27 cellular contexts compared by ENCODE assay signal in genomic region chr16:9904526-9904925, GRCh38.
DNase-seq lines count a peak whose midpoint lies in the region; ATAC-seq, FAIRE-seq and TF ChIP-seq lines count a peak whose summit lies in the region.
"Had no signal": no experiment of that assay in that cellular context is flagged by ENCODE, and none has a peak within 500 bp of the region (broad histone marks: within the 10 kb centered on the region; RNA-seq: fewer than 3 reads in every experiment).

No MANE protein-coding gene starts in this region.

- H3K4me3 Mint-ChIP-seq in stimulated activated naive B cell treated with anti-CD40 and anti-IgM and Interleukin-4, amounts not matched to agents 10 μg/mL and 1 μg/mL and 100 μg/mL, for 72 hours = no peak overlapping the region
- H3K4me3 Mint-ChIP-seq: B cell; CD4-positive, alpha-beta T cell; CD8-positive, alpha-beta T cell had no signal

- CTCF ChIA-PET in GM12878 (lab: Yijun Ruan, JAX) (no interaction called here), PC-9 (lab: Charles Lee) (no interaction called here)

- no peak overlapping the region for H3K9ac ChIP-seq in GM12878 (ENCODE audit: control insufficient read depth, insufficient read depth, low read length)
- H3K9ac ChIP-seq: BLaER1 treated with 17β-estradiol and CSF1 and Interleukin-3, amounts not matched to agents 10 nM and 100 nM had no signal

- SMC1A ChIA-PET in GM12878 (lab: Charles Lee; ENCODE audit: uncharacterized antibody, unreplicated experiment) = interaction anchor here (1.8 kb wide), 1 partner anchor 53 kb away, joined by 4 read pairs; no protein-coding TSS in a partner anchor

- H3K4me2 ChIP-seq in GM12878 (ENCODE audit: control insufficient read depth, insufficient read depth) = no peak overlapping the region
- no peak overlapping the region for H3K4me2 ChIP-seq in PC-9
- H3K4me2 ChIP-seq: A549; BLaER1 treated with 17β-estradiol and CSF1 and Interleukin-3, amounts not matched to agents 10 nM and 100 nM had no signal

- H3K27ac Mint-ChIP-seq in stimulated activated naive B cell treated with anti-CD40 and anti-IgM and Interleukin-4, amounts not matched to agents 10 μg/mL and 1 μg/mL and 100 μg/mL, for 72 hours = no peak overlapping the region
- H3K27ac Mint-ChIP-seq: B cell; CD4-positive, alpha-beta T cell; CD8-positive, alpha-beta T cell had no signal

- no peak overlapping the region for H3K4me3 ChIP-seq in NB4 (ENCODE audit: low read depth, low read length)
- H3K4me3 ChIP-seq in GM12878 = no peak overlapping the region
- H3K4me3 ChIP-seq in PC-9 = no peak overlapping the region
- H3K4me3 ChIP-seq: A549; BLaER1 treated with 17β-estradiol and CSF1 and Interleukin-3, amounts not matched to agents 10 nM and 100 nM had no signal

- WGBS in GM12878 (ENCODE audit: insufficient coverage, insufficient replicate concordance, low lambda C conversion rate, missing lambda C conversion rate) = 62% methylated on average over 2 of the region's 2 CpGs

- H3K27ac ChIP-seq in GM12878 (ENCODE audit: control insufficient read depth, insufficient read depth) (no peak overlapping the region), PC-9 (no peak overlapping the region)
- H3K27ac ChIP-seq: 22Rv1; A549; BLaER1 treated with 17β-estradiol and CSF1 and Interleukin-3, amounts not matched to agents 10 nM and 100 nM; C4-2B had no signal

- POLR2A ChIA-PET in GM12878 (lab: Charles Lee) (interaction anchor here (1.1 kb wide), 1 partner anchor 66 kb away, joined by 3 read pairs; no protein-coding TSS in a partner anchor), PC-9 (lab: Charles Lee; ENCODE audit: unreplicated experiment) (no interaction called here)

- no peaks in the 10 kb centered on the region for H3K79me2 ChIP-seq in GM12878 (ENCODE audit: control insufficient read depth, insufficient read depth, low read length)
- no peaks in the 10 kb centered on the region for H3K79me2 ChIP-seq in PC-9 (ENCODE audit: low read depth)

- no peak for TF ChIP-seq RAD21 in GM12878 (IDR thresholded peaks at IDR 0.05; ENCODE audit: insufficient read depth, low read depth, low read length)

- TF ChIP-seq EP300 in GM12878 (IDR thresholded peaks at IDR 0.05; ENCODE audit: borderline replicate concordance in 1 of 2, control insufficient read depth in 1 of 2, low read depth in 2 of 2, low read length in 2 of 2) = no peak

- peaks cover 2 to 3% of the 10 kb centered on the region in 2 donors for H3K9me3 Mint-ChIP-seq in stimulated activated naive B cell treated with anti-CD40 and anti-IgM and Interleukin-4, amounts not matched to agents 10 μg/mL and 1 μg/mL and 100 μg/mL, for 72 hours

- no peaks in the 10 kb centered on the region for H3K27me3 ChIP-seq in GM12878 (replicated peaks in 1 of 2; ENCODE audit: control insufficient read depth in 2 of 2, insufficient read depth in 2 of 2, low read length in 1 of 2)
- H3K27me3 ChIP-seq in PC-9 (ENCODE audit: insufficient read depth, low read depth) = peaks cover 50% of the 10 kb centered on the region
- H3K27me3 ChIP-seq: BLaER1 treated with 17β-estradiol and CSF1 and Interleukin-3, amounts not matched to agents 10 nM and 100 nM had no signal

- H3K36me3 Mint-ChIP-seq in stimulated activated naive B cell treated with anti-CD40 and anti-IgM and Interleukin-4, amounts not matched to agents 10 μg/mL and 1 μg/mL and 100 μg/mL, for 72 hours = no peaks in the 10 kb centered on the region
- H3K36me3 Mint-ChIP-seq: CD8-positive, alpha-beta T cell had no signal

- TF ChIP-seq CTCF in NB4 (IDR thresholded peaks at IDR 0.05; ENCODE audit: low read depth, low read length) (no peak), GM12878 (IDR thresholded peaks at IDR 0.05 in 2 of 3, conservative IDR thresholded peaks at IDR 0.05 in 1 of 3; ENCODE audit: control insufficient read depth in 2 of 3, extremely low read depth in 1 of 3, insufficient read depth in 1 of 3, low read depth in 3 of 3, low read length in 3 of 3) (no peak), PC-9 (conservative IDR thresholded peaks at IDR 0.05) (no peak)

- FAIRE-seq in GM12891 (lab: Jason Lieb, UNC) (no peak), GM12878 (lab: Jason Lieb, UNC) (no peak)
- FAIRE-seq: A549, D721Med, G401.6, GM12892, GM18507 had no signal

- RAD21 ChIA-PET in GM12878 (lab: Charles Lee; ENCODE audit: unreplicated experiment) = no interaction called here

- H4K20me1 ChIP-seq in GM12878 (ENCODE audit: control insufficient read depth, insufficient read depth) = no peaks in the 10 kb centered on the region
- no peaks in the 10 kb centered on the region for H4K20me1 ChIP-seq in PC-9 (ENCODE audit: insufficient read depth)
- H4K20me1 ChIP-seq: BLaER1 treated with 17β-estradiol and CSF1 and Interleukin-3, amounts not matched to agents 10 nM and 100 nM had no signal

- H3K9me2 ChIP-seq in PC-9 (ENCODE audit: insufficient read depth) = no peaks in the 10 kb centered on the region

- intact Hi-C loops in GM12878 (cut with micrococcal nuclease; ENCODE audit: unreplicated experiment) (no loop called here), PC-9 (cut with micrococcal nuclease; ENCODE audit: unreplicated experiment) (no loop called here)

- H2AFZ ChIP-seq in GM12878 (ENCODE audit: control insufficient read depth, low read depth, low read length) = no peak overlapping the region
- no peak overlapping the region for H2AFZ ChIP-seq in PC-9

- H3K4me1 Mint-ChIP-seq in stimulated activated naive B cell treated with anti-CD40 and anti-IgM and Interleukin-4, amounts not matched to agents 10 μg/mL and 1 μg/mL and 100 μg/mL, for 72 hours = peaks cover 0 to 3% of the 10 kb centered on the region in 2 donors
- H3K4me1 Mint-ChIP-seq: B cell had no signal

- ATAC-seq in GM12878 = no peak; the same call in 2 of the 3 replicates
- no peak for ATAC-seq in stimulated activated naive B cell treated with anti-CD40 and anti-IgM and Interleukin-4, amounts not matched to agents 10 μg/mL and 1 μg/mL and 100 μg/mL, for 72 hours (replicated peaks)
- ATAC-seq: A549; CD8-positive, alpha-beta T cell had no signal

- TF ChIP-seq POLR2A in GM12891 (IDR thresholded peaks at IDR 0.05; ENCODE audit: low read depth, low read length) (no peak), NB4 (IDR thresholded peaks at IDR 0.05; ENCODE audit: extremely low read depth, insufficient read length) (no peak), GM12878 (IDR thresholded peaks at IDR 0.05; ENCODE audit: low read depth, low read length) (no peak)

- DNase-seq in Daoy (ENCODE audit: low read depth) (peak; percentile 16), GM12891 (ENCODE audit: insufficient read length, low spot score) (no peak), NB4 (ENCODE audit: low read depth) (peak; percentile 54), GM12878 (ENCODE audit: low read depth, low spot score) (no peak), RKO (ENCODE audit: low spot score) (no peak), PC-9 (no peak)
- DNase-seq in stimulated activated CD8-positive, alpha-beta memory T cell treated with anti-CD3 and anti-CD28 coated beads, Interleukin-4, amount 100 ng/mL, for 48 hours = no peak
- no peak for DNase-seq in stimulated activated naive B cell treated with anti-CD40 and anti-IgM and Interleukin-4, amounts not matched to agents 10 μg/mL and 1 μg/mL and 100 μg/mL, for 72 hours
- DNase-seq: AML-193; Caco-2; Calu3; CD4-positive, alpha-beta T cell; CD8-positive, alpha-beta T cell; DMS153; DMS53; DMS79; DND-41; GF-D8 had no signal

- H3K9me3 ChIP-seq in GM12878 (replicated peaks; ENCODE audit: control insufficient read depth, insufficient read depth, low read length) = no peaks in the 10 kb centered on the region; the same call in 2 of the 3 replicates
- H3K9me3 ChIP-seq in PC-9 (ENCODE audit: insufficient read depth, low read depth) = no peaks in the 10 kb centered on the region
- H3K9me3 ChIP-seq: A549, Caco-2 had no signal

- BruUV-seq in GM12878 (replicated peaks; lab: Mats Ljungman, UMichigan) = no TSS peak
- no TSS peak for BruUV-seq in PC-9 (replicated peaks; lab: Mats Ljungman, UMichigan)

- no peaks in the 10 kb centered on the region for H3F3A ChIP-seq in PC-9 (ENCODE audit: insufficient read depth, low read depth)

- peaks cover 12 to 30% of the 10 kb centered on the region in 2 donors for H3K27me3 Mint-ChIP-seq in stimulated activated naive B cell treated with anti-CD40 and anti-IgM and Interleukin-4, amounts not matched to agents 10 μg/mL and 1 μg/mL and 100 μg/mL, for 72 hours
- H3K27me3 Mint-ChIP-seq: CD4-positive, alpha-beta T cell had no signal

- H3K4me1 ChIP-seq in GM12878 (ENCODE audit: control insufficient read depth, insufficient read depth, low read length) = peaks cover 14% of the 10 kb centered on the region
- H3K4me1 ChIP-seq in PC-9 (replicated peaks; ENCODE audit: insufficient read depth) = no peaks in the 10 kb centered on the region
- H3K4me1 ChIP-seq: A549, Caco-2 had no signal

- H3K36me3 ChIP-seq in GM12878 (ENCODE audit: control insufficient read depth in 2 of 2, insufficient read depth in 2 of 2, low read length in 1 of 2) = no peaks in the 10 kb centered on the region
- H3K36me3 ChIP-seq in PC-9 (ENCODE audit: low read depth) = no peaks in the 10 kb centered on the region
- H3K36me3 ChIP-seq: BLaER1 treated with 17β-estradiol and CSF1 and Interleukin-3, amounts not matched to agents 10 nM and 100 nM had no signal

- in situ Hi-C loops in GM12878 (cut with MboI) = no loop called here

TF ChIP-seq in GM12891, 5 proteins besides CTCF, POLR2A, EP300 and RAD21:
- TF ChIP-seq POU2F2 (IDR thresholded peaks at IDR 0.05; ENCODE audit: low read depth, low read length) = no peak
- no peak for TF ChIP-seq POLR2AphosphoS5 (IDR thresholded peaks at IDR 0.05; ENCODE audit: low read depth, low read length)
- TF ChIP-seq PAX5 (IDR thresholded peaks at IDR 0.05; ENCODE audit: insufficient read depth, low read length, severe bottlenecking) = no peak
- TF ChIP-seq SPI1 (IDR thresholded peaks at IDR 0.05; ENCODE audit: low read depth, low read length) = 0 out of 2 replicates have a peak, but pooled peaks have one; percentile 32
- no peak for TF ChIP-seq TAF1 (IDR thresholded peaks at IDR 0.05; ENCODE audit: low read depth, low read length)
TF ChIP-seq in GM12891: peak in this region for 1.

TF ChIP-seq in GM12878, 131 proteins besides CTCF, POLR2A, EP300 and RAD21 (continues in another document):
- TF ChIP-seq SPI1 (IDR thresholded peaks at IDR 0.05; ENCODE audit: borderline replicate concordance, insufficient read depth, low read depth, low read length) (peak; percentile 52; the same call in 1 of the 2 replicates), GATAD2B (conservative IDR thresholded peaks at IDR 0.05; ENCODE audit: low read depth) (no peak), HSF1 (IDR thresholded peaks at IDR 0.05; ENCODE audit: low read depth, low read length) (no peak)

Comparison
In these comparisons a context has a peak if more than half of its experiments do, and no peak if none do; other contexts are left out.
1. DNase-seq: peak in Daoy (single experiment) and NB4 (single experiment); none in GM12891 (single experiment), GM12878 (single experiment), RKO (single experiment), stimulated activated CD8-positive, alpha-beta memory T cell treated with anti-CD3 and anti-CD28 coated beads, Interleukin-4, amount 100 ng/mL, for 48 hours (single experiment), stimulated activated naive B cell treated with anti-CD40 and anti-IgM and Interleukin-4, amounts not matched to agents 10 μg/mL and 1 μg/mL and 100 μg/mL, for 72 hours (single experiment) and PC-9 (0 of 2).